ENCODE assay signal across 9 cellular contexts in genomic region chr13:46389985-46390384, GRCh38. TPM values are rescaled to one million over a fixed set of nuclear protein-coding genes. Genes with fewer than 3 reads are reported as not detected.
A peak's percentile ranks its signal among the peaks of the same experiment; 100 is the strongest.
DNase-seq lines count a peak whose midpoint lies in the region; ATAC-seq, FAIRE-seq and TF ChIP-seq lines count a peak whose summit lies in the region.
"Had no signal": no experiment of that assay in that cellular context is flagged by ENCODE, and none has a peak within 500 bp of the region (broad histone marks: within the 10 kb centered on the region; RNA-seq: fewer than 3 reads in every experiment).

No MANE protein-coding gene starts in this region.

- POLR2A ChIA-PET in activated CD4-positive, alpha-beta T cell treated with anti-CD3 and anti-CD28 coated beads for 36 hours (lab: Charles Lee), result no interaction called here

- DNase-seq in activated CD4-positive, alpha-beta T cell treated with anti-CD3 and anti-CD28 coated beads for 36 hours, result peak; percentile 29
- DNase-seq in activated CD4-positive, alpha-beta T cell treated with anti-CD3 and anti-CD28 coated beads, Interleukin-2, amount 50 U/mL, for 48 hours, result no peak
- DNase-seq in RPMI8226, result peak; percentile 85
- peak in 4 of 5 donors; percentile 16 to 41 (median 30) for DNase-seq in heart left ventricle
- DNase-seq in small intestine, result peak; percentile 36
- DNase-seq in dedifferentiated amniotic fluid mesenchymal stem cell (ENCODE audit: extremely low spot score), result no peak

- TF ChIP-seq CTCF in heart left ventricle (IDR thresholded peaks at IDR 0.05), result no peak

- H3K27me3 Mint-ChIP-seq in activated CD4-positive, alpha-beta T cell treated with anti-CD3 and anti-CD28 coated beads for 36 hours, result peaks cover 27% of the 10 kb centered on the region

- peak overlapping the region in 3 of 12 donors; percentile 34 to 83 (median 57) for H3K27ac ChIP-seq in heart left ventricle
- peak overlapping the region in 1 of 2 donors; percentile 42 for H3K27ac ChIP-seq in small intestine (ENCODE audit: low read depth in 1 of 2, low read length in 1 of 2)
- H3K27ac ChIP-seq: A549 had no signal

- H3K4me3 ChIP-seq in heart left ventricle, result no peak overlapping the region
- H3K4me3 ChIP-seq in small intestine (ENCODE audit: low read depth in 1 of 2, low read length in 2 of 2), result no peak overlapping the region
- H3K4me3 ChIP-seq: A549 had no signal

- WGBS in heart left ventricle, 4 donors, result 39 to 58% (median 49%) methylated on average over 2 of the region's 2 CpGs
- 3 to 19% (median 18%) methylated on average over 2 of the region's 2 CpGs for WGBS in small intestine, 3 donors

- CTCF ChIA-PET in activated CD4-positive, alpha-beta T cell treated with anti-CD3 and anti-CD28 coated beads for 36 hours (lab: Charles Lee), result interaction anchor here (0.6 to 0.9 kb wide), 3 partner anchors 20 to 1845 kb away, joined by 3 to 4 read pairs (median 3); no protein-coding TSS in a partner anchor

- no peak for FAIRE-seq in small intestine (lab: Jason Lieb, UNC)
- FAIRE-seq: A549 had no signal

- H3K4me3 Mint-ChIP-seq in activated CD4-positive, alpha-beta T cell treated with anti-CD3 and anti-CD28 coated beads for 36 hours, result no peak overlapping the region

- H3K27ac Mint-ChIP-seq in activated CD4-positive, alpha-beta T cell treated with anti-CD3 and anti-CD28 coated beads for 36 hours, result peak overlapping the region; percentile 34

- intact Hi-C loops in activated CD4-positive, alpha-beta T cell treated with anti-CD3 and anti-CD28 coated beads for 36 hours (cut with DNase I, micrococcal nuclease), result loop anchor here (5.0 kb wide), 2 partner anchors 48 to 208 kb away; partner anchors contain the start of gene LCP1 (in 1 of the 2)
- intact Hi-C loops in heart left ventricle (cut with DNase I), result no loop called here

- no peaks in the 10 kb centered on the region for H3K36me3 Mint-ChIP-seq in activated CD4-positive, alpha-beta T cell treated with anti-CD3 and anti-CD28 coated beads for 36 hours (ENCODE audit: low read depth)

- H3K4me1 ChIP-seq in heart left ventricle (peaks cover 0 to 35% (median 1%) of the 10 kb centered on the region in 12 donors), small intestine (ENCODE audit: control insufficient read depth in 2 of 2, insufficient read depth in 1 of 2, low read depth in 1 of 2, low read length in 1 of 2) (peaks cover 3 to 4% of the 10 kb centered on the region in 2 donors)
- H3K4me1 ChIP-seq: A549 had no signal

- H3K36me3 ChIP-seq in heart left ventricle (no peaks in the 10 kb centered on the region), small intestine (ENCODE audit: control insufficient read depth in 2 of 2, insufficient read depth in 2 of 2, low read length in 2 of 2) (no peaks in the 10 kb centered on the region)

- no peaks in the 10 kb centered on the region for H3K9me3 Mint-ChIP-seq in activated CD4-positive, alpha-beta T cell treated with anti-CD3 and anti-CD28 coated beads for 36 hours (ENCODE audit: low read depth)

- no peak for TF ChIP-seq POLR2A in heart left ventricle (IDR thresholded peaks at IDR 0.05)

- H3K9me3 ChIP-seq in heart left ventricle (no peaks in the 10 kb centered on the region), small intestine (ENCODE audit: control insufficient read depth, low read depth) (no peaks in the 10 kb centered on the region)
- H3K9me3 ChIP-seq: A549 had no signal

- peaks cover 11 to 40% (median 20%) of the 10 kb centered on the region in 9 donors for H3K27me3 ChIP-seq in heart left ventricle
- H3K27me3 ChIP-seq in small intestine (ENCODE audit: control insufficient read depth in 2 of 2, insufficient read depth in 2 of 2, low read length in 2 of 2), result peaks cover 5 to 8% of the 10 kb centered on the region in 2 donors

- H3K4me1 Mint-ChIP-seq in activated CD4-positive, alpha-beta T cell treated with anti-CD3 and anti-CD28 coated beads for 36 hours, result peaks cover 24% of the 10 kb centered on the region

- peak; percentile 32 for ATAC-seq in activated CD4-positive, alpha-beta T cell treated with anti-CD3 and anti-CD28 coated beads for 36 hours
- ATAC-seq in HG02938 (IDR thresholded peaks at IDR 0.05; ENCODE audit: unreplicated experiment), result peak; percentile 41
- peak; percentile 42 to 83 (median 74) for ATAC-seq in heart left ventricle
- no peak for ATAC-seq in esophagus mucosa
- ATAC-seq: A549 had no signal

RNA-seq across cellular contexts. Expression of gene RUBCNL, which starts 2.9 kb away (rescaled TPM):
- 1 to 10 TPM; 1.0 to 1.1 TPM for total RNA-seq in activated CD4-positive, alpha-beta T cell treated with anti-CD3 and anti-CD28 coated beads for 36 hours
- total RNA-seq in heart left ventricle (1 to 10 TPM in 2 of 9 donors, under 1 TPM in 6, not detected in 1; 0.25 to 5.9 (median 0.51) TPM), esophagus mucosa (0.44 TPM)
- polyA plus RNA-seq in heart left ventricle (under 1 TPM; 0.29 to 0.42 TPM), small intestine (1 to 10 TPM in 2 of 3 donors, under 1 TPM in 1; 0.67 to 6.2 (median 4.1) TPM)
- polyA plus RNA-seq: A549 had no signal

Comparison
In these comparisons a context has a peak if more than half of its experiments do, and no peak if none do; other contexts are left out.
1. DNase-seq: peak in activated CD4-positive, alpha-beta T cell treated with anti-CD3 and anti-CD28 coated beads for 36 hours (single experiment), RPMI8226 (single experiment), heart left ventricle (4 of 5) and small intestine (single experiment); none in activated CD4-positive, alpha-beta T cell treated with anti-CD3 and anti-CD28 coated beads, Interleukin-2, amount 50 U/mL, for 48 hours (0 of 2) and dedifferentiated amniotic fluid mesenchymal stem cell (single experiment).
2. intact Hi-C loops: an anchor here in activated CD4-positive, alpha-beta T cell treated with anti-CD3 and anti-CD28 coated beads for 36 hours (5.0 kb wide); none called in heart left ventricle.